Comparison of ENCODE assay signal across 22 cellular contexts in genomic region chr14:52783211-52783610, GRCh38.
"Had no signal": no experiment of that assay in that cellular context is flagged by ENCODE, and none has a peak within 500 bp of the region (broad histone marks: within the 10 kb centered on the region; RNA-seq: fewer than 3 reads in every experiment).

No MANE protein-coding gene starts in this region.

- ATAC-seq: activated CD4-positive, alpha-beta T cell treated with anti-CD3 and anti-CD28 coated beads for 36 hours; activated CD8-positive, alpha-beta T cell treated with anti-CD3 and anti-CD28 coated beads for 36 hours; activated T-cell treated with anti-CD3 and anti-CD28 coated beads, Interleukin-2, amount 50 U/mL, for 72 hours; Right ventricle myocardium inferior; T-cell had no signal

- H3K27ac ChIP-seq: SK-N-MC, WERI-Rb-1 had no signal

- H3K4me3 Mint-ChIP-seq: activated CD4-positive, alpha-beta T cell treated with anti-CD3 and anti-CD28 coated beads for 36 hours; activated CD8-positive, alpha-beta T cell treated with anti-CD3 and anti-CD28 coated beads for 36 hours; activated naive CD4-positive, alpha-beta T cell treated with anti-CD3 and anti-CD28 coated beads, Interleukin-2, amount 10 ng/mL, durations not matched to agents 7 days and 5 days; activated naive CD8-positive, alpha-beta T cell treated with anti-CD3 and anti-CD28 coated beads for 36 hours; activated T-cell treated with anti-CD3 and anti-CD28 coated beads, Interleukin-2, amount 50 U/mL, for 72 hours; T-cell had no signal

- H3K4me3 ChIP-seq: SK-N-MC had no signal

- H3K9me3 Mint-ChIP-seq: activated naive CD4-positive, alpha-beta T cell treated with anti-CD3 and anti-CD28 coated beads, Interleukin-2, amount 10 ng/mL, durations not matched to agents 7 days and 5 days; activated naive CD8-positive, alpha-beta T cell treated with anti-CD3 and anti-CD28 coated beads for 36 hours; activated T-cell treated with anti-CD3 and anti-CD28 coated beads, Interleukin-2, amount 50 U/mL, for 72 hours; activated T-helper 2 cell treated with anti-CD3 and anti-CD28 coated beads, Interferon-gamma antibody, Interleukin-2, Interleukin-4, amounts not matched to agents 10 μg/mL and 5 μg/mL and 100 μg/mL, durations not matched to agents 14 hours and 24 hours and 36 hours; T-cell had no signal

- DNase-seq: activated CD4-positive, alpha-beta T cell treated with anti-CD3 and anti-CD28 coated beads for 36 hours; activated CD4-positive, alpha-beta T cell treated with anti-CD3 and anti-CD28 coated beads, Interleukin-2, amount 50 U/mL, for 1 hour; activated CD8-positive, alpha-beta memory T cell treated with anti-CD3 and anti-CD28 coated beads, Interleukin-2, amount 50 U/mL, for 4 hours; activated CD8-positive, alpha-beta T cell treated with anti-CD3 and anti-CD28 coated beads for 36 hours; activated gamma-delta T cell treated with Interleukin-2 at 50 U/mL for 16 hours; activated naive CD4-positive, alpha-beta T cell treated with anti-CD3 and anti-CD28 coated beads, Interleukin-2, amount 10 ng/mL, durations not matched to agents 7 days and 5 days; activated naive CD8-positive, alpha-beta T cell treated with anti-CD3 and anti-CD28 coated beads for 36 hours; activated T-cell treated with anti-CD3 and anti-CD28 coated beads, Interleukin-2, amount 50 U/mL, for 72 hours; cerebellar nuclear complex; KBM-7; NCI-H1105 treated with DMSO at 0.1 percent for 48 hours; NCI-H1436 treated with DMSO at 0.1 percent for 48 hours; NCI-H187 treated with DMSO at 0.1 percent for 48 hours; NCI-H2081 treated with DMSO at 0.1 percent for 48 hours; NCI-H446; NCI-H524; RPMI8226; T-cell; WERI-Rb-1 had no signal

- H3K27me3 Mint-ChIP-seq: activated CD4-positive, alpha-beta T cell treated with anti-CD3 and anti-CD28 coated beads for 36 hours; activated CD8-positive, alpha-beta T cell treated with anti-CD3 and anti-CD28 coated beads for 36 hours; activated naive CD4-positive, alpha-beta T cell treated with anti-CD3 and anti-CD28 coated beads, Interleukin-2, amount 10 ng/mL, durations not matched to agents 7 days and 5 days; activated naive CD8-positive, alpha-beta T cell treated with anti-CD3 and anti-CD28 coated beads for 36 hours; T-cell had no signal

- H3K27ac Mint-ChIP-seq: activated CD4-positive, alpha-beta T cell treated with anti-CD3 and anti-CD28 coated beads for 36 hours; activated naive CD4-positive, alpha-beta T cell treated with anti-CD3 and anti-CD28 coated beads, Interleukin-2, amount 10 ng/mL, durations not matched to agents 7 days and 5 days; activated naive CD8-positive, alpha-beta T cell treated with anti-CD3 and anti-CD28 coated beads for 36 hours; activated T-cell treated with anti-CD3 and anti-CD28 coated beads, Interleukin-2, amount 50 U/mL, for 72 hours; activated T-helper 2 cell treated with anti-CD3 and anti-CD28 coated beads, Interferon-gamma antibody, Interleukin-2, Interleukin-4, amounts not matched to agents 10 μg/mL and 5 μg/mL and 100 μg/mL, durations not matched to agents 14 hours and 24 hours and 36 hours had no signal

- H3K36me3 Mint-ChIP-seq: T-cell had no signal
